17 cellular contexts compared by ENCODE assay signal in the genomic region with DNA sequence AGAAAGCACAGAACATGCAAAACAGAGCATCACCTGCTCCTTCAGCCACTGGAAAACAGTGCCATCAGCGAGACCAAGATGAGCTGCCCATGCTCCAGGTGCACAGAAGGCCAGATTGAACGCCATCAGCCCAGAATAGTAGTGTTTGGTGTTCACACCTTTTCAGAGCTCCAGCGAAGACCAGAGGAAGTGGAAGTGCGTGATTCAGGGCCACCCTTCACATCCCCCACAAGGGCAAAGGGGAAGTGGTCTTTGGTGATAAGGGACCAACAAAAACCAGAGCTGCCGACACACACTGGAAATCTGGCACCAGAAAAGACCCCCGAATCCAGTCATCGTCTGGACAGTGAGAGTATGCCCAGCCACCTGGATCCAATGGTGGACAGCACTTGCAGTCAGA. TPM values are rescaled to one million over a fixed set of nuclear protein-coding genes. Genes with fewer than 3 reads are reported as not detected.
"Had no signal": no experiment of that assay in that cellular context is flagged by ENCODE, and none has a peak within 500 bp of the region (broad histone marks: within the 10 kb centered on the region; RNA-seq: fewer than 3 reads in every experiment).

No MANE protein-coding gene starts in this region.

- ATAC-seq: activated CD8-positive, alpha-beta memory T cell treated with anti-CD3 and anti-CD28 coated beads, Interleukin-2, amount 10 ng/mL, durations not matched to agents 7 days and 5 days; esophagus mucosa; naive thymus-derived CD8-positive, alpha-beta T cell; stimulated activated effector memory CD8-positive, alpha-beta T cell treated with anti-CD3 and anti-CD28 coated beads, Interleukin-12 subunit alpha, Interleukin-12 subunit beta, amount 100 ng/mL, for 72 hours had no signal

- DNase-seq: activated CD4-positive, alpha-beta T cell treated with anti-CD3 and anti-CD28 coated beads for 1 hour; activated CD4-positive, alpha-beta T cell treated with anti-CD3 and anti-CD28 coated beads, Interleukin-2, amount 50 U/mL, for 4 hours; activated CD8-positive, alpha-beta memory T cell treated with anti-CD3 and anti-CD28 coated beads, Interleukin-2, amount 10 ng/mL, durations not matched to agents 7 days and 5 days; activated naive CD4-positive, alpha-beta T cell treated with anti-CD3 and anti-CD28 coated beads, Interleukin-2, amount 50 U/mL, for 16 hours; activated T-cell treated with anti-CD3 and anti-CD28 coated beads, Interleukin-2, amount 50 U/mL, for 1 hour; dorsolateral prefrontal cortex; naive thymus-derived CD8-positive, alpha-beta T cell; stimulated activated CD4-positive, alpha-beta T cell treated with anti-CD3 and anti-CD28 coated beads, Interleukin-2, amount 100 ng/mL, for 24 hours; T1000 had no signal

- H3K9me3 Mint-ChIP-seq: naive thymus-derived CD8-positive, alpha-beta T cell; stimulated activated effector memory CD8-positive, alpha-beta T cell treated with anti-CD3 and anti-CD28 coated beads, Interleukin-12 subunit alpha, Interleukin-12 subunit beta, amount 100 ng/mL, for 72 hours had no signal

- H3K4me3 Mint-ChIP-seq: activated CD8-positive, alpha-beta memory T cell treated with anti-CD3 and anti-CD28 coated beads, Interleukin-2, amount 10 ng/mL, durations not matched to agents 7 days and 5 days; stimulated activated effector memory CD8-positive, alpha-beta T cell treated with anti-CD3 and anti-CD28 coated beads, Interleukin-12 subunit alpha, Interleukin-12 subunit beta, amount 100 ng/mL, for 72 hours had no signal

- H3K4me3 ChIP-seq: dorsolateral prefrontal cortex, lung had no signal

- H3K27ac Mint-ChIP-seq: activated CD8-positive, alpha-beta memory T cell treated with anti-CD3 and anti-CD28 coated beads, Interleukin-2, amount 10 ng/mL, durations not matched to agents 7 days and 5 days; stimulated activated effector memory CD8-positive, alpha-beta T cell treated with anti-CD3 and anti-CD28 coated beads, Interleukin-12 subunit alpha, Interleukin-12 subunit beta, amount 100 ng/mL, for 72 hours had no signal

- H3K36me3 ChIP-seq: neutrophil had no signal

- H3K27me3 ChIP-seq: dorsolateral prefrontal cortex had no signal

- H3K27ac ChIP-seq: neutrophil, VCaP had no signal

- H3K36me3 Mint-ChIP-seq: activated CD8-positive, alpha-beta memory T cell treated with anti-CD3 and anti-CD28 coated beads, Interleukin-2, amount 10 ng/mL, durations not matched to agents 7 days and 5 days; naive thymus-derived CD8-positive, alpha-beta T cell had no signal

- H3K9me3 ChIP-seq: neutrophil had no signal

RNA-seq across cellular contexts. Expression of gene TMEM72, which starts 29.5 kb away (rescaled TPM):
- total RNA-seq: activated CD8-positive, alpha-beta memory T cell treated with anti-CD3 and anti-CD28 coated beads, Interleukin-2, amount 10 ng/mL, durations not matched to agents 7 days and 5 days; cardiac septum; esophagus mucosa; mononuclear cell; naive thymus-derived CD8-positive, alpha-beta T cell; urinary bladder had no signal
